Comparison of ENCODE assay signal across 11 cellular contexts in the genomic region with DNA sequence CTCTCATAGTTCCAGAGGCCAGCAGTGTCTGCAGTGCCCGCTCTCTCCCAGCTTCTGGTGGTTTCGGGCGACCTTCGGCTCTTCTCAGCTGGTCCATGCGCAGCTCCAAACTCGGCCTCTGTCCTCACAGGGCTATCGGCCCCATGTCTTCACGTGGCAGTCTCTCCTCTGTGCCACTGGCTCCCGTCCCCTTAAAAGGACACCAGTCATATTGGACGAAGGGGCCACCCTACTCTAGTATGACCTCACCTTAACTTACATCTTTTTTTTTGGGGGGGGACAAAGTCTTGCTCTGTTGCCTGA. TPM values are rescaled to one million over a fixed set of nuclear protein-coding genes. Genes with fewer than 3 reads are reported as not detected.
DNase-seq lines count a peak whose midpoint lies in the region; ATAC-seq and TF ChIP-seq lines count a peak whose summit lies in the region.
"Had no signal": no experiment of that assay in that cellular context is flagged by ENCODE, and none has a peak within 500 bp of the region (broad histone marks: within the 10 kb centered on the region; RNA-seq: fewer than 3 reads in every experiment).

No MANE protein-coding gene starts in this region.

- H3K4me1 ChIP-seq in BLaER1 treated with 17β-estradiol and CSF1 and Interleukin-3, amounts not matched to agents 10 nM and 100 nM = peaks cover 16 to 50% (median 44%) of the 10 kb centered on the region in 10 experiments
- peaks cover 17 to 20% of the 10 kb centered on the region in 2 donors for H3K4me1 ChIP-seq in thyroid gland
- H3K4me1 ChIP-seq: A549, BE2C had no signal

- DNase-seq in H7 (peak; percentile 26), left lobe of liver (ENCODE audit: low spot score) (no peak), thyroid gland (no peak), NCI-H510A treated with DMSO at 0.1 percent for 48 hours (lab: John Stamatoyannopoulos, UW) (no peak), HPDE6-E6E7 (ENCODE audit: extremely low spot score) (no peak)
- DNase-seq: BE2C; CD4-positive, CD25-positive, alpha-beta regulatory T cell; DMS 273 treated with DMSO at 0.1 percent for 48 hours had no signal

- H3K36me3 ChIP-seq in BLaER1 treated with 17β-estradiol and CSF1 and Interleukin-3, amounts not matched to agents 10 nM and 100 nM = peaks cover 6 to 42% (median 22%) of the 10 kb centered on the region in 11 experiments; a peak in 20 of 22 replicates
- H3K36me3 ChIP-seq in H7 (replicated peaks; ENCODE audit: control insufficient read depth, insufficient read depth, low read length) (peaks cover 3% of the 10 kb centered on the region), thyroid gland (no peaks in the 10 kb centered on the region)

- no peaks in the 10 kb centered on the region for H3K9me3 ChIP-seq in BLaER1 treated with 17β-estradiol and CSF1 and Interleukin-3, amounts not matched to agents 10 nM and 100 nM (replicated peaks in 1 of 11)
- no peaks in the 10 kb centered on the region for H3K9me3 ChIP-seq in thyroid gland
- H3K9me3 ChIP-seq: A549, BE2C had no signal

- no peak overlapping the region; a peak in 1 of 22 replicates for H3K9ac ChIP-seq in BLaER1 treated with 17β-estradiol and CSF1 and Interleukin-3, amounts not matched to agents 10 nM and 100 nM

- ATAC-seq in left lobe of liver = peak; percentile 14

- peak overlapping the region; percentile 59 to 91 (median 73); a peak in 18 of 22 replicates for H3K4me2 ChIP-seq in BLaER1 treated with 17β-estradiol and CSF1 and Interleukin-3, amounts not matched to agents 10 nM and 100 nM
- H3K4me2 ChIP-seq: A549 had no signal

- no peaks in the 10 kb centered on the region for H3K27me3 ChIP-seq in BLaER1 treated with 17β-estradiol and CSF1 and Interleukin-3, amounts not matched to agents 10 nM and 100 nM
- no peaks in the 10 kb centered on the region for H3K27me3 ChIP-seq in H7 (ENCODE audit: control insufficient read depth, insufficient read depth, low read length)
- H3K27me3 ChIP-seq in thyroid gland = no peaks in the 10 kb centered on the region
- H3K27me3 ChIP-seq: BE2C had no signal

- no peak for TF ChIP-seq CTCF in thyroid gland (IDR thresholded peaks at IDR 0.05)

- no peak overlapping the region for H3K27ac ChIP-seq in BLaER1 treated with 17β-estradiol and CSF1 and Interleukin-3, amounts not matched to agents 10 nM and 100 nM
- H3K27ac ChIP-seq in thyroid gland = peak overlapping the region in 2 of 3 donors; percentile 3 to 70

- WGBS in thyroid gland, 2 donors = 82 to 87% methylated on average over 10 of the region's 10 CpGs

- intact Hi-C loops in thyroid gland (cut with DNase I) = no loop called here

- peaks cover 31 to 76% (median 52%) of the 10 kb centered on the region in 11 experiments; a peak in 21 of 22 replicates for H4K20me1 ChIP-seq in BLaER1 treated with 17β-estradiol and CSF1 and Interleukin-3, amounts not matched to agents 10 nM and 100 nM

- H3K4me3 ChIP-seq in BLaER1 treated with 17β-estradiol and CSF1 and Interleukin-3, amounts not matched to agents 10 nM and 100 nM = no peak overlapping the region
- H3K4me3 ChIP-seq in H7 (ENCODE audit: insufficient read depth, low read depth, low read length) (no peak overlapping the region), thyroid gland (replicated peaks in 1 of 3) (no peak overlapping the region)
- H3K4me3 ChIP-seq: A549 had no signal

- TF ChIP-seq POLR2A in thyroid gland (IDR thresholded peaks at IDR 0.05) = no peak

RNA-seq across cellular contexts. Expression of gene LTO1, which starts 13.8 kb away (rescaled TPM):
- 12.3 and 13.9 TPM in 2 replicates for total RNA-seq in H7 (2014; rRNA removed; shearing (Covaris generic))
- total RNA-seq in left lobe of liver = 7.6 TPM
- 10 to 100 TPM; 23.5 to 40.0 (median 26.9) TPM for total RNA-seq in thyroid gland

RNA-seq across cellular contexts. Expression of gene CCND1, which starts 20.4 kb away (rescaled TPM):
- total RNA-seq in H7 (2014; rRNA removed; shearing (Covaris generic)) = 220 and 292 TPM in 2 replicates
- total RNA-seq in left lobe of liver = 82.6 TPM
- 100 to 1,000 TPM in 1 of 4 donors, 10 to 100 TPM in 3; 55.1 to 110 (median 94.6) TPM for total RNA-seq in thyroid gland

RNA-seq across cellular contexts. Expression of gene FGF19, which starts 42.5 kb away (rescaled TPM):
- total RNA-seq in H7 (2014; rRNA removed; shearing (Covaris generic)) = 36.7 and 42.8 TPM in 2 replicates
- total RNA-seq in left lobe of liver (0.15 TPM), thyroid gland (not detected)
- total RNA-seq: CD4-positive, CD25-positive, alpha-beta regulatory T cell; Daoy had no signal

Comparison
In these comparisons a context has a peak if more than half of its experiments do, and no peak if none do; other contexts are left out.
1. H3K27ac ChIP-seq: peak in thyroid gland (2 of 3); none in BLaER1 treated with 17β-estradiol and CSF1 and Interleukin-3, amounts not matched to agents 10 nM and 100 nM (0 of 11).
2. RNA of gene FGF19, which starts 42.5 kb away (total RNA-seq): 36.7 to 42.8 TPM in H7; 0.15 TPM in left lobe of liver (single experiment) and not detected in thyroid gland; every median in the first group is over 10 times any median in the second.